In the genomic region with DNA sequence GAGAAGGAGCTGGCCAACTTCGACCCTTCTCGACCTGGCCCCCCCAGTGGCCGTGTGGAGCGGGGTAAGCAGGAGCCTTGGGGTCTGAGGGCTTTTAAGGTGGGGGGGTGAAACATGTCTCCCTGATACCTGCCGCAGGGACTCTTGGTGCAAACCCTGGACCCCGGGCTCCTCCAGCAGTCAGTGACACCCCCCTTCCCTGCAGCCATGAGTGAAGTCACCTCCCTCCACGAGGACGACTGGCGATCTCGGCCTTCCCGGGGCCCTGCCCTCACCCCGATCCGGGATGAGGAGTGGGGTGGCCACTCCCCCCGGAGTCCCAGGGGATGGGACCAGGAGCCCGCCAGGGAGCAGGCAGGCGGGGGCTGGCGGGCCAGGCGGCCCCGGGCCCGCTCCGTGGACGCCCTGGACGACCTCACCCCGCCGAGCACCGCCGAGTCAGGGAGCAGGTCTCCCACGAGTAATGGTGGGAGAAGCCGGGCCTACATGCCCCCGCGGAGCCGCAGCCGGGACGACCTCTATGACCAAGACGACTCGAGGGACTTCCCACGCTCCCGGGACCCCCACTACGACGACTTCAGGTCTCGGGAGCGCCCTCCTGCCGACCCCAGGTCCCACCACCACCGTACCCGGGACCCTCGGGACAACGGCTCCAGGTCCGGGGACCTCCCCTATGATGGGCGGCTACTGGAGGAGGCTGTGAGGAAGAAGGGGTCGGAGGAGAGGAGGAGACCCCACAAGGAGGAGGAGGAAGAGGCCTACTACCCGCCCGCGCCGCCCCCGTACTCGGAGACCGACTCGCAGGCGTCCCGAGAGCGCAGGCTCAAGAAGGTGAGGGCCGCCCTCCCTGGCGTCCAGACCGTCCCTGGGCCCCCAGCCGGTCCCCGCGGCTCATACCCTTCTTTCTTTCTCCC, we compare ENCODE assay signal across 8 cellular contexts. TPM values are rescaled to one million over a fixed set of nuclear protein-coding genes. Genes with fewer than 3 reads are reported as not detected.
A peak's percentile ranks its signal among the peaks of the same experiment; 100 is the strongest.
DNase-seq lines count a peak whose midpoint lies in the region; FAIRE-seq lines count a peak whose summit lies in the region.

No MANE protein-coding gene starts in this region.

- H3K27me3 ChIP-seq in SJSA1 (replicated peaks): peaks cover 11% of the 10 kb centered on the region
- H3K27me3 ChIP-seq in iPS-18a (ENCODE audit: control insufficient read depth, insufficient read depth, low read length): no peaks in the 10 kb centered on the region
- no peaks in the 10 kb centered on the region for H3K27me3 ChIP-seq in small intestine (ENCODE audit: control insufficient read depth in 2 of 2, insufficient read depth in 2 of 2, low read length in 2 of 2)

- FAIRE-seq in small intestine (lab: Jason Lieb, UNC): no peak

- DNase-seq in DMS79 treated with DMSO at 0.1 percent for 48 hours (lab: John Stamatoyannopoulos, UW) (peak; percentile 62), DMS79 (lab: John Stamatoyannopoulos, UW) (no peak), SJSA1 (ENCODE audit: low read depth in 1 of 2, low spot score in 2 of 2) (peak in 1 of 2 experiments; percentile 32), astrocyte of the hippocampus (ENCODE audit: low read depth, low spot score) (peak; percentile 66), small intestine (peak; percentile 35), SKM-1 treated with dmso at 0.1 percent for 144 hours (lab: John Stamatoyannopoulos, UW; ENCODE audit: unreplicated experiment) (no peak), NOMO-1 treated with dmso at 0.1 percent for 144 hours (lab: John Stamatoyannopoulos, UW; ENCODE audit: unreplicated experiment) (no peak)

- peak overlapping the region; percentile 73 for H3K9ac ChIP-seq in iPS-18a (ENCODE audit: low read length)

- 9 to 14% (median 10%) methylated on average over 47 to 67 of the region's 67 CpGs for WGBS in small intestine, 3 donors

- peaks cover 36% of the 10 kb centered on the region for H3K36me3 ChIP-seq in SJSA1
- H3K36me3 ChIP-seq in iPS-18a (ENCODE audit: control insufficient read depth, low read depth, low read length): peaks cover 52% of the 10 kb centered on the region
- H3K36me3 ChIP-seq in small intestine (ENCODE audit: control insufficient read depth in 2 of 2, insufficient read depth in 2 of 2, low read length in 2 of 2): peaks cover 8 to 13% of the 10 kb centered on the region in 2 donors

- H3K4me3 ChIP-seq in SJSA1: peak overlapping the region; percentile 85
- H3K4me3 ChIP-seq in iPS-18a (ENCODE audit: low read length): peak overlapping the region; percentile 80
- peak overlapping the region; percentile 73 to 94 for H3K4me3 ChIP-seq in small intestine (ENCODE audit: low read depth in 1 of 2, low read length in 2 of 2)

- H3K27ac ChIP-seq in SJSA1: peak overlapping the region; percentile 43
- H3K27ac ChIP-seq in iPS-18a (ENCODE audit: low read length): no peak overlapping the region
- peak overlapping the region; percentile 71 to 87 for H3K27ac ChIP-seq in small intestine (ENCODE audit: low read depth in 1 of 2, low read length in 1 of 2)

- no peaks in the 10 kb centered on the region for H3K9me3 ChIP-seq in SJSA1 (replicated peaks)
- no peaks in the 10 kb centered on the region for H3K9me3 ChIP-seq in iPS-18a (ENCODE audit: control insufficient read depth, low read depth, low read length)
- H3K9me3 ChIP-seq in small intestine (ENCODE audit: control insufficient read depth, low read depth): no peaks in the 10 kb centered on the region

- H3K4me1 ChIP-seq in SJSA1 (replicated peaks) (peaks cover 18% of the 10 kb centered on the region), iPS-18a (ENCODE audit: control insufficient read depth, low read depth, low read length) (peaks cover 3% of the 10 kb centered on the region), small intestine (ENCODE audit: control insufficient read depth in 2 of 2, insufficient read depth in 1 of 2, low read depth in 1 of 2, low read length in 1 of 2) (peaks cover 0 to 6% of the 10 kb centered on the region in 2 donors)

RNA-seq across cellular contexts. Expression of a gene that starts 1.6 kb away (rescaled TPM):
- 42.9 and 60.3 TPM in 2 replicates for total RNA-seq in SJSA1 (2014; rRNA removed; shearing (Covaris generic))
- polyA plus RNA-seq in small intestine: 100 to 1,000 TPM in 1 of 3 donors, 10 to 100 TPM in 2; 74.7 to 127 (median 92.1) TPM

RNA-seq across cellular contexts. Expression of a gene that starts 15.2 kb away (rescaled TPM):
- not detected in 2 replicates for total RNA-seq in SJSA1 (2014; rRNA removed; shearing (Covaris generic))
- polyA plus RNA-seq in small intestine: under 1 TPM in 1 of 3 donors, not detected in 2; 0.18 TPM

RNA-seq across cellular contexts. Expression of a gene that starts 18.4 kb away (rescaled TPM):
- 2.0 TPM in 1 of 2 replicates, not detected in the other for total RNA-seq in SJSA1 (2014; rRNA removed; shearing (Covaris generic))
- polyA plus RNA-seq in small intestine: 100 to 1,000 TPM in 1 of 3 donors, 10 to 100 TPM in 2; 51.6 to 136 (median 70.2) TPM

RNA-seq across cellular contexts. Expression of a gene that starts 24.8 kb away (rescaled TPM):
- total RNA-seq in SJSA1 (2014; rRNA removed; shearing (Covaris generic)): 0.50 TPM in 1 of 2 replicates, not detected in the other
- not detected for polyA plus RNA-seq in small intestine

RNA-seq across cellular contexts. Expression of a gene that starts 38.6 kb away (rescaled TPM):
- total RNA-seq in SJSA1 (2014; rRNA removed; shearing (Covaris generic)): not detected in 2 replicates
- polyA plus RNA-seq in small intestine: not detected

Comparison
In these comparisons a context has a peak if more than half of its experiments do, and no peak if none do; other contexts are left out.
1. DNase-seq: peak in DMS79 treated with DMSO at 0.1 percent for 48 hours (single experiment), astrocyte of the hippocampus (single experiment) and small intestine (single experiment); none in DMS79 (single experiment), SKM-1 treated with dmso at 0.1 percent for 144 hours (single experiment) and NOMO-1 treated with dmso at 0.1 percent for 144 hours (single experiment).
2. Peak in every context shown above with its lines, with median percentiles within 50 percentile points of each other: H3K4me3 ChIP-seq.